In genomic region chr1:37483785-37484184, GRCh38 we compare ENCODE assay signal across 16 cellular contexts. TPM values are rescaled to one million over a fixed set of nuclear protein-coding genes. Genes with fewer than 3 reads are reported as not detected.
DNase-seq lines count a peak whose midpoint lies in the region; ATAC-seq and TF ChIP-seq lines count a peak whose summit lies in the region.
"Had no signal": no experiment of that assay in that cellular context is flagged by ENCODE, and none has a peak within 500 bp of the region (broad histone marks: within the 10 kb centered on the region; RNA-seq: fewer than 3 reads in every experiment).

No MANE protein-coding gene starts in this region.

- DNase-seq in breast epithelium (ENCODE audit: low spot score in 2 of 2) = no peak
- DNase-seq in head of caudate nucleus = no peak
- no peak for DNase-seq in Karpas-422
- DNase-seq in NCI-H1930 (lab: John Stamatoyannopoulos, UW) = no peak
- DNase-seq: activated CD4-positive, alpha-beta T cell treated with anti-CD3 and anti-CD28 coated beads, Interleukin-2, amount 50 U/mL, for 1 hour; COR-L47; hippocampal formation; KG1; mesenchymal stem cell; NCI-H187; stimulated activated CD4-positive, alpha-beta T cell treated with anti-CD3 and anti-CD28 coated beads, Interleukin-4, amount 100 ng/mL, for 24 hours had no signal

- H3K4me2 ChIP-seq in Karpas-422 (ENCODE audit: low read depth, low read length, poor library complexity, severe bottlenecking) = no peak overlapping the region

- H2AFZ ChIP-seq in Karpas-422 (ENCODE audit: low read length) = no peak overlapping the region

- H3K9me2 ChIP-seq in Karpas-422 (replicated peaks; ENCODE audit: insufficient read depth, low read length) = no peaks in the 10 kb centered on the region

- TF ChIP-seq POLR2A in GM18505 (IDR thresholded peaks at IDR 0.05; ENCODE audit: borderline replicate concordance, extremely low read depth, insufficient read depth, insufficient read length) = peak; percentile 16
- no peak for TF ChIP-seq POLR2A in breast epithelium (IDR thresholded peaks at IDR 0.05)

- ATAC-seq in GM18505 (IDR thresholded peaks at IDR 0.05; ENCODE audit: unreplicated experiment) = no peak
- no peak for ATAC-seq in HG03520 (IDR thresholded peaks at IDR 0.05; ENCODE audit: unreplicated experiment)
- ATAC-seq: SK-N-SH treated with all-trans-retinoic acid at 6 μM for 48 hours had no signal

- H3K79me2 ChIP-seq in Karpas-422 (ENCODE audit: low read length) = peaks cover 6% of the 10 kb centered on the region; the same call in 1 of the 2 replicates

- no peak for TF ChIP-seq CTCF in C4-2B (conservative IDR thresholded peaks at IDR 0.05)
- TF ChIP-seq CTCF in breast epithelium (IDR thresholded peaks at IDR 0.05) = no peak
- no peak for TF ChIP-seq CTCF in neutrophil (IDR thresholded peaks at IDR 0.05)

- H3K4me1 ChIP-seq in breast epithelium (peaks cover 19 to 50% of the 10 kb centered on the region in 2 donors), neutrophil (ENCODE audit: control insufficient read depth in 1 of 2, insufficient read depth in 1 of 2, low read depth in 1 of 2, low read length in 1 of 2) (peaks cover 51 to 54% of the 10 kb centered on the region in 2 experiments), Karpas-422 (ENCODE audit: low read length) (peaks cover 24% of the 10 kb centered on the region)

- no peaks in the 10 kb centered on the region for H4K20me1 ChIP-seq in Karpas-422 (ENCODE audit: insufficient read depth, low read depth, low read length)

- H3K27ac ChIP-seq in C4-2B = peak overlapping the region; percentile 87
- peak overlapping the region; percentile 94 to 99 for H3K27ac ChIP-seq in breast epithelium
- H3K27ac ChIP-seq in neutrophil = peak overlapping the region; percentile 84
- H3K27ac ChIP-seq in Karpas-422 (ENCODE audit: low read length) = no peak overlapping the region

- H3K4me3 ChIP-seq in breast epithelium (no peak overlapping the region), neutrophil (ENCODE audit: low read depth in 1 of 2, low read length in 1 of 2) (no peak overlapping the region), Karpas-422 (ENCODE audit: low read length) (no peak overlapping the region)

- H3K36me3 ChIP-seq in breast epithelium = peaks cover 9% of the 10 kb centered on the region
- peaks cover 55% of the 10 kb centered on the region for H3K36me3 ChIP-seq in neutrophil
- H3K36me3 ChIP-seq in Karpas-422 (ENCODE audit: insufficient read depth, low read length) = peaks cover 7% of the 10 kb centered on the region; the same call in 1 of the 2 replicates

- no peak overlapping the region for H3K9ac ChIP-seq in Karpas-422 (ENCODE audit: low read length)

- intact Hi-C loops in breast epithelium (cut with DNase I; ENCODE audit: low total_unique reads) = no loop called here
- intact Hi-C loops in head of caudate nucleus (cut with DNase I) = no loop called here

- H3K27me3 ChIP-seq in breast epithelium (no peaks in the 10 kb centered on the region), neutrophil (no peaks in the 10 kb centered on the region), Karpas-422 (ENCODE audit: low read length) (no peaks in the 10 kb centered on the region)

- H3K9me3 ChIP-seq in breast epithelium (no peaks in the 10 kb centered on the region), neutrophil (no peaks in the 10 kb centered on the region), Karpas-422 (ENCODE audit: low read length) (no peaks in the 10 kb centered on the region)

RNA-seq across cellular contexts. Expression of gene ZC3H12A, which starts 9.4 kb away (rescaled TPM):
- total RNA-seq in breast epithelium = 10 to 100 TPM in 2 of 3 donors, 1 to 10 TPM in 1; 5.8 to 82.8 (median 76.7) TPM
- total RNA-seq in Karpas-422 (2014; rRNA removed; shearing (Covaris generic); ENCODE audit: low replicate concordance) = 3.8 and 17.7 TPM in 2 replicates

RNA-seq across cellular contexts. Expression of gene MEAF6, which starts 30.8 kb away (rescaled TPM):
- 100 to 1,000 TPM in 1 of 3 donors, 10 to 100 TPM in 2; 78.2 to 140 (median 87.2) TPM for total RNA-seq in breast epithelium
- total RNA-seq in Karpas-422 (2014; rRNA removed; shearing (Covaris generic); ENCODE audit: low replicate concordance) = 105 and 126 TPM in 2 replicates
